In genomic region chr11:128579790-128580504, GRCh38 we compare ENCODE assay signal across 10 cellular contexts. TPM values are rescaled to one million over a fixed set of nuclear protein-coding genes. Genes with fewer than 3 reads are reported as not detected.
DNase-seq lines count a peak whose midpoint lies in the region; ATAC-seq lines count a peak whose summit lies in the region.
"Had no signal": no experiment of that assay in that cellular context is flagged by ENCODE, and none has a peak within 500 bp of the region (broad histone marks: within the 10 kb centered on the region; RNA-seq: fewer than 3 reads in every experiment).

No MANE protein-coding gene starts in this region.

- no peaks in the 10 kb centered on the region for H3K36me3 Mint-ChIP-seq in CD4-positive, CD25-positive, alpha-beta regulatory T cell

- H3K9me3 Mint-ChIP-seq in CD4-positive, CD25-positive, alpha-beta regulatory T cell: peaks cover 0 to under 1% (median 0%) of the 10 kb centered on the region in 7 donors

- H3K27me3 ChIP-seq in CD4-positive, CD25-positive, alpha-beta regulatory T cell (ENCODE audit: control insufficient read depth, insufficient read depth, low read length): no peaks in the 10 kb centered on the region
- no peaks in the 10 kb centered on the region for H3K27me3 ChIP-seq in effector memory CD4-positive, alpha-beta T cell (replicated peaks; ENCODE audit: control insufficient read depth, insufficient read depth, low read length, poor library complexity, severe bottlenecking)

- no peaks in the 10 kb centered on the region for H3K9me3 ChIP-seq in CD4-positive, CD25-positive, alpha-beta regulatory T cell (ENCODE audit: control insufficient read depth in 2 of 2, low read length in 2 of 2)
- no peaks in the 10 kb centered on the region for H3K9me3 ChIP-seq in effector memory CD4-positive, alpha-beta T cell (ENCODE audit: control insufficient read depth, low read length)

- peaks cover 19% of the 10 kb centered on the region for H3K4me1 ChIP-seq in CD4-positive, CD25-positive, alpha-beta regulatory T cell (ENCODE audit: control insufficient read depth, insufficient read depth, low read length, poor library complexity, severe bottlenecking)
- H3K4me1 ChIP-seq in effector memory CD4-positive, alpha-beta T cell (ENCODE audit: control insufficient read depth, insufficient read depth, low read length, poor library complexity, severe bottlenecking): no peaks in the 10 kb centered on the region

- peak overlapping the region; percentile 2 to 86 (median 35) for H3K27ac Mint-ChIP-seq in CD4-positive, CD25-positive, alpha-beta regulatory T cell

- H3K36me3 ChIP-seq in CD4-positive, CD25-positive, alpha-beta regulatory T cell (ENCODE audit: control insufficient read depth, insufficient read depth, low read length): no peaks in the 10 kb centered on the region
- no peaks in the 10 kb centered on the region for H3K36me3 ChIP-seq in effector memory CD4-positive, alpha-beta T cell (ENCODE audit: control insufficient read depth, insufficient read depth, low read length)

- peak overlapping the region; percentile 28 for H3K4me3 ChIP-seq in CD4-positive, CD25-positive, alpha-beta regulatory T cell (ENCODE audit: low read depth, low read length)
- H3K4me3 ChIP-seq in effector memory CD4-positive, alpha-beta T cell (ENCODE audit: insufficient read depth, low read depth, low read length, poor library complexity, severe bottlenecking): no peak overlapping the region

- peak in 1 of 3 donors; percentile 51 for DNase-seq in CD4-positive, CD25-positive, alpha-beta regulatory T cell
- DNase-seq in amniotic epithelial cell (ENCODE audit: low read depth) (peak; percentile 53), NCI-H187 treated with DMSO at 0.1 percent for 48 hours (lab: John Stamatoyannopoulos, UW) (no peak), amniotic stem cell (lab: John Stamatoyannopoulos, UW) (no peak)
- DNase-seq in effector memory CD4-positive, alpha-beta T cell: no peak
- no peak for DNase-seq in stimulated activated naive CD4-positive, alpha-beta T cell treated with Interleukin-2 at 50 U/mL for 16 hours (lab: John Stamatoyannopoulos, UW)
- DNase-seq: activated CD8-positive, alpha-beta memory T cell treated with anti-CD3 and anti-CD28 coated beads, Interleukin-2, amount 50 U/mL, for 4 hours; GDM1 had no signal

- peak; percentile 78 to 82 for ATAC-seq in CD4-positive, CD25-positive, alpha-beta regulatory T cell (ENCODE audit: low read depth in 2 of 2)
- peak; percentile 85 for ATAC-seq in GM19372 (IDR thresholded peaks at IDR 0.05; ENCODE audit: low read depth, unreplicated experiment)
- peak; percentile 70 for ATAC-seq in HG03196 (IDR thresholded peaks at IDR 0.05; ENCODE audit: unreplicated experiment)

- H3K27me3 Mint-ChIP-seq in CD4-positive, CD25-positive, alpha-beta regulatory T cell: peaks cover 4% of the 10 kb centered on the region

- peaks cover 20 to 63% (median 43%) of the 10 kb centered on the region in 4 donors for H3K4me1 Mint-ChIP-seq in CD4-positive, CD25-positive, alpha-beta regulatory T cell

- H3K4me3 Mint-ChIP-seq in CD4-positive, CD25-positive, alpha-beta regulatory T cell: peak overlapping the region in 2 of 4 donors; percentile 28 to 47

- H3K27ac ChIP-seq in CD4-positive, CD25-positive, alpha-beta regulatory T cell (ENCODE audit: insufficient read depth, low read length, poor library complexity, severe bottlenecking): no peak overlapping the region
- no peak overlapping the region for H3K27ac ChIP-seq in effector memory CD4-positive, alpha-beta T cell (ENCODE audit: insufficient read depth, low read length, poor library complexity, severe bottlenecking)

RNA-seq across cellular contexts. Expression of gene ETS1, which starts 7.4 kb away (rescaled TPM):
- 1,033 TPM for total RNA-seq in CD4-positive, CD25-positive, alpha-beta regulatory T cell
- polyA plus RNA-seq in CD4-positive, CD25-positive, alpha-beta regulatory T cell: 100 to 1,000 TPM; 489 to 636 (median 541) TPM
